ENCODE assay signal across 14 cellular contexts in the genomic region with DNA sequence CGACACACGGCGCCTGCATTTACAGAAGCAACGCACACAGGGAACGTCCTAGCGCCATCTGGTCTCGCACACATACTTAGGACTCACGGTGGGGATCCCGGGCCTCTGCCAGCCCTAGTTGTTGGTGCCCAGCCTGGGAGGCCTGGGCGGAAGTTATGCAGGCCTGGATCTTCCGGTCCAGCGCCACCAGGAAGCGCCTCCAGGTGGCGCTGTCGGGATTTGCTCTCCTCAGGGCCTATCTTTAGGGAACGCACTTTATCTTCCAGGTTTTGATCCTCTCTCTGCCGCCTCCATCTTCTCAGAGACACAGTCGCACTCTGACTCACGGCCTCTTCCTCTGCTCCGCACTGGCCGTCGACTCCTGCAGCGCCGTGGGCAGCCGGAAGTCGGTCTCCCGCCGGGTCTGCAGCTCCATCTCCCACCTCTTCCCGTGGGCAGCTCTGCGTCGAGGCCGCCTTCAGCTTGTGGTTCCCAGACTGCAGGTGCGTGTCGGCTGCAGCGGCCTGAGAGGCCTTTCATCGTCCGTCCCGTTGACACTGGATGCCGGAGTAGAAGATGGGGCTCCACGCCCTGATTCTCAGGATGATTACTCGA.
A peak's percentile ranks its signal among the peaks of the same experiment; 100 is the strongest.
DNase-seq lines count a peak whose midpoint lies in the region; ATAC-seq and TF ChIP-seq lines count a peak whose summit lies in the region.
"Had no signal": no experiment of that assay in that cellular context is flagged by ENCODE, and none has a peak within 500 bp of the region (broad histone marks: within the 10 kb centered on the region; RNA-seq: fewer than 3 reads in every experiment).

No MANE protein-coding gene starts in this region.

- no peaks in the 10 kb centered on the region for H3K4me1 Mint-ChIP-seq in activated naive CD4-positive, alpha-beta T cell treated with anti-CD3 and anti-CD28 coated beads for 36 hours (ENCODE audit: low read depth)
- H3K4me1 Mint-ChIP-seq: central memory CD8-positive, alpha-beta T cell; neural crest cell had no signal

- no peaks in the 10 kb centered on the region for H3K36me3 Mint-ChIP-seq in activated naive CD4-positive, alpha-beta T cell treated with anti-CD3 and anti-CD28 coated beads for 36 hours (ENCODE audit: low read depth)

- CTCF ChIA-PET in activated naive CD4-positive, alpha-beta T cell treated with anti-CD3 and anti-CD28 coated beads for 36 hours (lab: Charles Lee) = interaction anchor here (0.9 to 3.2 kb wide), 7 partner anchors 9 to 130 kb away, joined by 3 to 18 read pairs (median 3); no protein-coding TSS in a partner anchor

- H3K9me3 Mint-ChIP-seq in activated naive CD4-positive, alpha-beta T cell treated with anti-CD3 and anti-CD28 coated beads for 36 hours = no peaks in the 10 kb centered on the region
- H3K9me3 Mint-ChIP-seq: activated T-helper 1 cell treated with anti-CD3 and anti-CD28 coated beads, Interleukin-12 subunit alpha, Interleukin-12 subunit beta, Interleukin-2, Interleukin-4 antibody, amounts not matched to agents 30 ng/mL and 10 ng/mL and 1 ng/mL, durations not matched to agents 14 hours and 24 hours and 36 hours; central memory CD8-positive, alpha-beta T cell had no signal

- intact Hi-C loops in activated naive CD4-positive, alpha-beta T cell treated with anti-CD3 and anti-CD28 coated beads for 36 hours (cut with micrococcal nuclease) = loop anchor here (1.0 kb wide), 2 partner anchors 23 to 87 kb away; no protein-coding TSS in a partner anchor

- H3K4me3 ChIP-seq in HFF-Myc (replicated peaks; ENCODE audit: low read depth, low read length) = no peak overlapping the region
- H3K4me3 ChIP-seq: BLaER1 treated with 17β-estradiol and CSF1 and Interleukin-3, amounts not matched to agents 10 nM and 100 nM; spleen had no signal

- peaks cover 9% of the 10 kb centered on the region for H3K27me3 Mint-ChIP-seq in activated naive CD4-positive, alpha-beta T cell treated with anti-CD3 and anti-CD28 coated beads for 36 hours (ENCODE audit: low read depth)

- DNase-seq in activated naive CD4-positive, alpha-beta T cell treated with anti-CD3 and anti-CD28 coated beads for 36 hours = peak; percentile 32
- DNase-seq in activated naive CD4-positive, alpha-beta T cell treated with Interleukin-2 at 50 U/mL for 16 hours = no peak
- no peak for DNase-seq in HFF-Myc (ENCODE audit: extremely low read depth, low read depth)
- peak; percentile 49 for DNase-seq in UCSD-AML1 (lab: John Stamatoyannopoulos, UW; ENCODE audit: unreplicated experiment)
- DNase-seq in stimulated activated CD8-positive, alpha-beta memory T cell treated with anti-CD3 and anti-CD28 coated beads, Interleukin-4, amount 100 ng/mL, for 48 hours = peak; percentile 44
- DNase-seq in hepatic stellate cell (ENCODE audit: low spot score) = no peak
- DNase-seq in A172 (ENCODE audit: low spot score) = no peak
- DNase-seq: IMR-90, spleen had no signal

- H3K27ac Mint-ChIP-seq in activated naive CD4-positive, alpha-beta T cell treated with anti-CD3 and anti-CD28 coated beads for 36 hours = no peak overlapping the region
- H3K27ac Mint-ChIP-seq: activated T-helper 1 cell treated with anti-CD3 and anti-CD28 coated beads, Interleukin-12 subunit alpha, Interleukin-12 subunit beta, Interleukin-2, Interleukin-4 antibody, amounts not matched to agents 30 ng/mL and 10 ng/mL and 1 ng/mL, durations not matched to agents 14 hours and 24 hours and 36 hours had no signal

- no peak overlapping the region for H3K4me3 Mint-ChIP-seq in activated naive CD4-positive, alpha-beta T cell treated with anti-CD3 and anti-CD28 coated beads for 36 hours
- H3K4me3 Mint-ChIP-seq: activated T-helper 1 cell treated with anti-CD3 and anti-CD28 coated beads, Interleukin-12 subunit alpha, Interleukin-12 subunit beta, Interleukin-2, Interleukin-4 antibody, amounts not matched to agents 30 ng/mL and 10 ng/mL and 1 ng/mL, durations not matched to agents 14 hours and 24 hours and 36 hours; central memory CD8-positive, alpha-beta T cell; neural crest cell had no signal

- no peak for ATAC-seq in esophagus mucosa

- peak; percentile 21 for TF ChIP-seq CTCF in HFF-Myc (IDR thresholded peaks at IDR 0.05; ENCODE audit: low read depth, low read length, missing control alignments)

Comparison
In these comparisons a context has a peak if more than half of its experiments do, and no peak if none do; other contexts are left out.
1. DNase-seq: peak in activated naive CD4-positive, alpha-beta T cell treated with anti-CD3 and anti-CD28 coated beads for 36 hours (single experiment), UCSD-AML1 (single experiment) and stimulated activated CD8-positive, alpha-beta memory T cell treated with anti-CD3 and anti-CD28 coated beads, Interleukin-4, amount 100 ng/mL, for 48 hours (single experiment); none in activated naive CD4-positive, alpha-beta T cell treated with Interleukin-2 at 50 U/mL for 16 hours (single experiment), HFF-Myc (single experiment), hepatic stellate cell (single experiment) and A172 (single experiment).